In genomic region chr20:23435675-23436539, GRCh38 we compare ENCODE assay signal across 11 cellular contexts. TPM values are rescaled to one million over a fixed set of nuclear protein-coding genes. Genes with fewer than 3 reads are reported as not detected.
DNase-seq lines count a peak whose midpoint lies in the region; ATAC-seq and TF ChIP-seq lines count a peak whose summit lies in the region.
"Had no signal": no experiment of that assay in that cellular context is flagged by ENCODE, and none has a peak within 500 bp of the region (broad histone marks: within the 10 kb centered on the region; RNA-seq: fewer than 3 reads in every experiment).

No MANE protein-coding gene starts in this region.

- H3K9me3 ChIP-seq in mucosa of stomach (ENCODE audit: control insufficient read depth, low read length) = no peaks in the 10 kb centered on the region
- H3K9me3 ChIP-seq: BLaER1 treated with 17β-estradiol and CSF1 and Interleukin-3, amounts not matched to agents 10 nM and 100 nM; HAP-1 had no signal

- ATAC-seq in HG02884 (IDR thresholded peaks at IDR 0.05; ENCODE audit: unreplicated experiment) (no peak), GM21717 (IDR thresholded peaks at IDR 0.05; ENCODE audit: unreplicated experiment) (no peak)

- peaks cover 15% of the 10 kb centered on the region for H3K4me1 ChIP-seq in mucosa of stomach (ENCODE audit: control insufficient read depth, insufficient read depth, low read length)
- H3K4me1 ChIP-seq: HAP-1 had no signal

- H3K27me3 ChIP-seq in mucosa of stomach (ENCODE audit: control insufficient read depth, insufficient read depth, low read length) = no peaks in the 10 kb centered on the region
- H3K27me3 ChIP-seq: BLaER1 treated with 17β-estradiol and CSF1 and Interleukin-3, amounts not matched to agents 10 nM and 100 nM had no signal

- no peak for TF ChIP-seq CTCF in choroid plexus epithelial cell (conservative IDR thresholded peaks at IDR 0.05; ENCODE audit: low read depth, low read length)

- in situ Hi-C loops in G401 (cut with HindIII; ENCODE audit: low sequenced_read_pairs) = no loop called here

- H3K4me3 ChIP-seq in choroid plexus epithelial cell (ENCODE audit: low read depth, low read length) (no peak overlapping the region), mucosa of stomach (ENCODE audit: low read length) (no peak overlapping the region)
- H3K4me3 ChIP-seq: BLaER1 treated with 17β-estradiol and CSF1 and Interleukin-3, amounts not matched to agents 10 nM and 100 nM; HAP-1 had no signal

- no peaks in the 10 kb centered on the region for H3K36me3 ChIP-seq in mucosa of stomach (ENCODE audit: control insufficient read depth, insufficient read depth, low read length)
- H3K36me3 ChIP-seq: BLaER1 treated with 17β-estradiol and CSF1 and Interleukin-3, amounts not matched to agents 10 nM and 100 nM; HAP-1 had no signal

- peak overlapping the region; percentile 28 for H3K9ac ChIP-seq in mucosa of stomach (ENCODE audit: low read length)
- H3K9ac ChIP-seq: BLaER1 treated with 17β-estradiol and CSF1 and Interleukin-3, amounts not matched to agents 10 nM and 100 nM; KMS-11 had no signal

- DNase-seq in G401 (ENCODE audit: low spot score) (peak; percentile 94), NCI-H345 treated with DMSO at 0.1 percent for 48 hours (lab: John Stamatoyannopoulos, UW; ENCODE audit: unreplicated experiment) (peak; percentile 60), choroid plexus epithelial cell (ENCODE audit: low read depth) (peak; percentile 39), SIG-M5 (lab: John Stamatoyannopoulos, UW) (no peak)
- no peak for DNase-seq in activated CD4-positive, alpha-beta T cell treated with anti-CD3 and anti-CD28 coated beads for 48 hours

RNA-seq across cellular contexts. Expression of gene CSTL1, which starts 3.6 kb away (rescaled TPM):
- not detected in 2 replicates for total RNA-seq in G401 (2014; rRNA removed; shearing (Covaris generic))

RNA-seq across cellular contexts. Expression of gene NAPB, which starts 14.6 kb away (rescaled TPM):
- 3.7 and 5.0 TPM in 2 replicates for total RNA-seq in G401 (2014; rRNA removed; shearing (Covaris generic))

RNA-seq across cellular contexts. Expression of gene CST11, which starts 16.8 kb away (rescaled TPM):
- total RNA-seq in G401 (2014; rRNA removed; shearing (Covaris generic)) = not detected in 2 replicates

RNA-seq across cellular contexts. Expression of gene CST8, which starts 55.0 kb away (rescaled TPM):
- total RNA-seq in G401 (2014; rRNA removed; shearing (Covaris generic)) = not detected in 2 replicates

Comparison
In these comparisons a context has a peak if more than half of its experiments do, and no peak if none do; other contexts are left out.
1. DNase-seq: peak in G401 (single experiment), NCI-H345 treated with DMSO at 0.1 percent for 48 hours (single experiment) and choroid plexus epithelial cell (single experiment); none in activated CD4-positive, alpha-beta T cell treated with anti-CD3 and anti-CD28 coated beads for 48 hours (single experiment) and SIG-M5 (single experiment).